5 cellular contexts compared by ENCODE assay signal in the genomic region with DNA sequence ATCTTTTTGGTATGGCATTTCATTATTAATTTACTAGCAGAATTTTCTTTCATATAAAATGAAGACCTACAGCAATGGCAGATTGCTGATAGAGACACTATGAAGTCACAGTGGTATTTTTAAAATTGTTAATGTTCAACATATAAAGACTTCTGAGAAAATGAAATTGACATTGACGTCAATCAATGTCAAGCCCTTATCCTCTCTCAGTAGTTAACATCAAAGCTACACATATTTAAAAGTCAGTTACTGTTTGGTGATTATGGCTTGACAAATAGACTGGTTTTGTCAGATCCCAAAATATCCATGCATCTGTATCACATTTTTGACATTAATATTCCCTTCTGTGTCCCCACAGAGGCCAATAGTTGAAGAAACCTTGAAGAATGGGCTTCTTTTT.
"Had no signal": no experiment of that assay in that cellular context is flagged by ENCODE, and none has a peak within 500 bp of the region (broad histone marks: within the 10 kb centered on the region; RNA-seq: fewer than 3 reads in every experiment).

No MANE protein-coding gene starts in this region.

- DNase-seq: IMR-90, KBM-7, KG1 had no signal

- H3K27ac ChIP-seq: HL-60 had no signal

- H3K4me3 ChIP-seq: K562 had no signal
